In genomic region chr13:114151565-114152284, GRCh38 we compare ENCODE assay signal across 10 cellular contexts. TPM values are rescaled to one million over a fixed set of nuclear protein-coding genes. Genes with fewer than 3 reads are reported as not detected.
DNase-seq lines count a peak whose midpoint lies in the region; ATAC-seq and TF ChIP-seq lines count a peak whose summit lies in the region.
"Had no signal": no experiment of that assay in that cellular context is flagged by ENCODE, and none has a peak within 500 bp of the region (broad histone marks: within the 10 kb centered on the region; RNA-seq: fewer than 3 reads in every experiment).

No MANE protein-coding gene starts in this region.

- no peak overlapping the region for H3K23ac ChIP-seq in IMR-90 (ENCODE audit: low read depth, low read length)

- TF ChIP-seq CTCF in IMR-90 (conservative IDR thresholded peaks at IDR 0.05; ENCODE audit: low read depth, low read length): no peak
- TF ChIP-seq CTCF in RWPE2 (IDR thresholded peaks at IDR 0.05; ENCODE audit: poor library complexity, severe bottlenecking): peak; percentile 31
- no peak for TF ChIP-seq CTCF in vagina (IDR thresholded peaks at IDR 0.05)

- H2AK5ac ChIP-seq in IMR-90 (ENCODE audit: low read depth, low read length): no peak overlapping the region

- no peak overlapping the region for H3K4me2 ChIP-seq in IMR-90 (ENCODE audit: low read depth, low read length)

- H2AK9ac ChIP-seq in IMR-90 (replicated peaks; ENCODE audit: low read depth, low read length, poor library complexity): no peak overlapping the region

- H3K27me3 ChIP-seq in IMR-90 (ENCODE audit: control insufficient read depth, insufficient read depth, low read length): peaks cover 23% of the 10 kb centered on the region
- no peaks in the 10 kb centered on the region for H3K27me3 ChIP-seq in RWPE2 (ENCODE audit: insufficient read depth, poor library complexity, severe bottlenecking)
- no peaks in the 10 kb centered on the region for H3K27me3 ChIP-seq in effector memory CD4-positive, alpha-beta T cell (replicated peaks; ENCODE audit: control insufficient read depth, insufficient read depth, low read length, poor library complexity, severe bottlenecking)
- H3K27me3 ChIP-seq in vagina: no peaks in the 10 kb centered on the region

- H3K14ac ChIP-seq in IMR-90 (replicated peaks; ENCODE audit: low read depth, low read length): no peak overlapping the region

- in situ Hi-C loops in IMR-90 (cut with MboI; ENCODE audit: low sequenced_read_pairs): no loop called here

- ATAC-seq in IMR-90 (ENCODE audit: low read depth): no peak
- peak; percentile 98 for ATAC-seq in RWPE2 (ENCODE audit: low read depth)
- no peak for ATAC-seq in GM21528 (IDR thresholded peaks at IDR 0.05; ENCODE audit: low FRiP score, unreplicated experiment)
- ATAC-seq in HG02642 (IDR thresholded peaks at IDR 0.05; ENCODE audit: poor library complexity, unreplicated experiment): no peak

- no peak overlapping the region for H3K18ac ChIP-seq in IMR-90 (ENCODE audit: low read depth, low read length)

- no peak for TF ChIP-seq RAD21 in IMR-90 (IDR thresholded peaks at IDR 0.05; ENCODE audit: low read length)

- no peak overlapping the region for H4K91ac ChIP-seq in IMR-90 (ENCODE audit: insufficient read depth, low read depth, low read length)

- no peaks in the 10 kb centered on the region for H3K79me1 ChIP-seq in IMR-90 (ENCODE audit: low read depth in 1 of 2, low read length in 2 of 2)

- H2BK20ac ChIP-seq in IMR-90 (ENCODE audit: low read depth, low read length): no peak overlapping the region

- POLR2A ChIA-PET in IMR-90 (lab: Charles Lee; ENCODE audit: unreplicated experiment): no interaction called here

- DNase-seq in IMR-90 (no peak), RWPE2 (ENCODE audit: low spot score) (peak; percentile 81), vagina (ENCODE audit: extremely low spot score in 2 of 2) (no peak), medulla oblongata (ENCODE audit: extremely low spot score) (no peak)
- peak in 1 of 3 donors; percentile 43 for DNase-seq in effector memory CD4-positive, alpha-beta T cell
- DNase-seq in stimulated activated CD4-positive, alpha-beta T cell treated with anti-CD3 and anti-CD28 coated beads, Interleukin-4, amount 100 ng/mL, for 24 hours: peak; percentile 60

- no peak overlapping the region for H3K4ac ChIP-seq in IMR-90 (ENCODE audit: low read depth, low read length)

- CTCF ChIA-PET in IMR-90 (lab: Yijun Ruan, JAX): no interaction called here

- H2BK5ac ChIP-seq in IMR-90 (ENCODE audit: low read depth, low read length, poor library complexity, severe bottlenecking): no peak overlapping the region

- no peaks in the 10 kb centered on the region; the same call in none of the 2 replicates for H4K20me1 ChIP-seq in IMR-90 (ENCODE audit: insufficient read depth, low read length)

- H3K56ac ChIP-seq in IMR-90 (ENCODE audit: extremely low read depth, insufficient read depth, low read length): no peak overlapping the region

- TF ChIP-seq POLR2A in IMR-90 (IDR thresholded peaks at IDR 0.05; ENCODE audit: low read depth, low read length): no peak
- TF ChIP-seq POLR2A in vagina (IDR thresholded peaks at IDR 0.05): no peak

- WGBS in IMR-90 (ENCODE audit: extremely low coverage in 2 of 2, insufficient read length in 1 of 2), 2 experiments: 85% methylated on average over 14 of the region's 28 CpGs; no CpG with 5 or more reads in 1 of the 2 experiments

- H3K36me3 ChIP-seq in IMR-90 (ENCODE audit: control insufficient read depth, insufficient read depth, low read length) (no peaks in the 10 kb centered on the region), RWPE2 (ENCODE audit: low read depth) (no peaks in the 10 kb centered on the region), vagina (no peaks in the 10 kb centered on the region)
- no peaks in the 10 kb centered on the region for H3K36me3 ChIP-seq in effector memory CD4-positive, alpha-beta T cell (ENCODE audit: control insufficient read depth, insufficient read depth, low read length)

- H3K4me1 ChIP-seq in IMR-90 (ENCODE audit: control insufficient read depth, insufficient read depth, low read length): no peaks in the 10 kb centered on the region
- peaks cover 9% of the 10 kb centered on the region for H3K4me1 ChIP-seq in RWPE2 (ENCODE audit: insufficient read depth, poor library complexity, severe bottlenecking)
- H3K4me1 ChIP-seq in effector memory CD4-positive, alpha-beta T cell (ENCODE audit: control insufficient read depth, insufficient read depth, low read length, poor library complexity, severe bottlenecking): peaks cover 61% of the 10 kb centered on the region
- peaks cover 11% of the 10 kb centered on the region for H3K4me1 ChIP-seq in vagina

- no peak overlapping the region for H3K9ac ChIP-seq in IMR-90 (ENCODE audit: low read depth, low read length)

- H3K9me1 ChIP-seq in IMR-90 (ENCODE audit: insufficient read depth, low read length): no peaks in the 10 kb centered on the region

- no peak overlapping the region for H4K8ac ChIP-seq in IMR-90 (ENCODE audit: low read depth in 2 of 2, low read length in 2 of 2)

- BruUV-seq in IMR-90 (replicated peaks; lab: Mats Ljungman, UMichigan): no TSS peak

- no peak overlapping the region for H4K5ac ChIP-seq in IMR-90 (ENCODE audit: low read depth, low read length)

- H2BK120ac ChIP-seq in IMR-90 (ENCODE audit: low read depth, low read length): no peak overlapping the region

- H3K4me3 ChIP-seq in IMR-90 (ENCODE audit: insufficient read depth, low read depth, low read length) (no peak overlapping the region), RWPE2 (ENCODE audit: severe bottlenecking) (no peak overlapping the region), vagina (no peak overlapping the region)
- no peak overlapping the region for H3K4me3 ChIP-seq in effector memory CD4-positive, alpha-beta T cell (ENCODE audit: insufficient read depth, low read depth, low read length, poor library complexity, severe bottlenecking)

- H3K9me3 ChIP-seq in IMR-90 (ENCODE audit: control insufficient read depth, insufficient read depth, low read length) (no peaks in the 10 kb centered on the region), RWPE2 (ENCODE audit: severe bottlenecking) (no peaks in the 10 kb centered on the region), vagina (no peaks in the 10 kb centered on the region)
- no peaks in the 10 kb centered on the region for H3K9me3 ChIP-seq in effector memory CD4-positive, alpha-beta T cell (ENCODE audit: control insufficient read depth, low read length)

- H3K27ac ChIP-seq in IMR-90 (ENCODE audit: insufficient read depth, low read length): no peak overlapping the region
- no peak overlapping the region for H3K27ac ChIP-seq in RWPE2 (ENCODE audit: poor library complexity, severe bottlenecking)
- H3K27ac ChIP-seq in effector memory CD4-positive, alpha-beta T cell (ENCODE audit: insufficient read depth, low read length, poor library complexity, severe bottlenecking): peak overlapping the region; percentile 88
- H3K27ac ChIP-seq in vagina: no peak overlapping the region

- intact Hi-C loops in IMR-90 (cut with micrococcal nuclease): no loop called here
- intact Hi-C loops in vagina (cut with DNase I): no loop called here

- dilution Hi-C loops in IMR-90 (cut with HindIII; ENCODE audit: low sequenced_read_pairs, unreplicated experiment): no loop called here

- no peak overlapping the region for H2BK15ac ChIP-seq in IMR-90 (ENCODE audit: low read depth, low read length)

- H2AFZ ChIP-seq in IMR-90 (replicated peaks; ENCODE audit: low read length, poor library complexity): no peak overlapping the region

TF ChIP-seq in IMR-90, 13 proteins besides CTCF, POLR2A, EP300 and RAD21:
- TF ChIP-seq CEBPB (IDR thresholded peaks at IDR 0.05; ENCODE audit: low read depth, low read length) (peak; percentile 3; the same call in 1 of the 2 replicates), RFX5 (IDR thresholded peaks at IDR 0.05; ENCODE audit: low read depth, low read length) (no peak), FOS (IDR thresholded peaks at IDR 0.05; ENCODE audit: low read depth, low read length) (no peak), MAFK (IDR thresholded peaks at IDR 0.05; ENCODE audit: low read depth, low read length) (no peak)

RNA-seq across cellular contexts. Expression of gene RASA3, which starts 19.3 kb away (rescaled TPM):
- total RNA-seq in IMR-90 (2012; rRNA removed): 21.0 and 22.8 TPM in 2 replicates
- 31.0 and 31.4 TPM in 2 replicates for polyA plus RNA-seq in IMR-90 (2012; rRNA removed)
- 22.9 and 29.5 TPM in 2 replicates for polyA plus RNA-seq in IMR-90 (2012; cell fraction: cytosol; rRNA removed)
- 48.4 and 48.8 TPM in 2 replicates for polyA plus RNA-seq in IMR-90 (2012; cell fraction: nucleus; rRNA removed; ENCODE audit: low replicate concordance)
- total RNA-seq in vagina: 19.6 TPM

RNA-seq across cellular contexts. Expression of gene CFAP97D2, which starts 27.3 kb away (rescaled TPM):
- total RNA-seq in IMR-90 (2012; rRNA removed) (not detected in 2 replicates), vagina (not detected)
- polyA plus RNA-seq in IMR-90 (2012; rRNA removed): not detected in 2 replicates
- not detected in 2 replicates for polyA plus RNA-seq in IMR-90 (2012; cell fraction: cytosol; rRNA removed)
- polyA plus RNA-seq in IMR-90 (2012; cell fraction: nucleus; rRNA removed; ENCODE audit: low replicate concordance): not detected in 2 replicates
- total RNA-seq: pulmonary artery endothelial cell, SK-MEL-5 had no signal

Comparison
In these comparisons a context has a peak if more than half of its experiments do, and no peak if none do; other contexts are left out.
1. DNase-seq: peak in RWPE2 (single experiment) and stimulated activated CD4-positive, alpha-beta T cell treated with anti-CD3 and anti-CD28 coated beads, Interleukin-4, amount 100 ng/mL, for 24 hours (single experiment); none in IMR-90 (single experiment), vagina (0 of 2) and medulla oblongata (single experiment).